21 cellular contexts compared by ENCODE assay signal in genomic region chr7:150852371-150852905, GRCh38. TPM values are rescaled to one million over a fixed set of nuclear protein-coding genes. Genes with fewer than 3 reads are reported as not detected.
DNase-seq lines count a peak whose midpoint lies in the region; ATAC-seq, FAIRE-seq and TF ChIP-seq lines count a peak whose summit lies in the region.
"Had no signal": no experiment of that assay in that cellular context is flagged by ENCODE, and none has a peak within 500 bp of the region (broad histone marks: within the 10 kb centered on the region; RNA-seq: fewer than 3 reads in every experiment).

Gene AOC1, plus strand, starts transcription at chr7:150852517. Its CDS starts 3,954 bp downstream, at chr7:150856471.

- H2BK5ac ChIP-seq in H1 (ENCODE audit: low read depth, low read length): no peak within 1 kb of the TSS

- no peak within 1 kb of the TSS for H3K23ac ChIP-seq in H1 (ENCODE audit: insufficient read length)

- no peak within 1 kb of the TSS for H2AK5ac ChIP-seq in H1 (ENCODE audit: low read depth, low read length)

- TF ChIP-seq POLR2A in H1 (IDR thresholded peaks at IDR 0.05; ENCODE audit: control extremely low read depth in 1 of 2, low read depth in 2 of 2, low read length in 2 of 2): no peak

- in situ Hi-C loops in HAP-1 (cut with MboI; ENCODE audit: low sequenced_read_pairs): no loop called here

- no peak within 1 kb of the TSS for H3K14ac ChIP-seq in H1 (ENCODE audit: insufficient read length)

- no peak within 1 kb of the TSS for H3K4me2 ChIP-seq in H1 (ENCODE audit: insufficient read depth in 1 of 2, low read depth in 2 of 2, low read length in 2 of 2)

- H3K9me3 ChIP-seq in H1 (ENCODE audit: insufficient read depth in 2 of 2, low read depth in 1 of 2, low read length in 1 of 2) (no peaks in the 10 kb centered on the region), neutrophil (no peaks in the 10 kb centered on the region), HAP-1 (no peaks in the 10 kb centered on the region)

- H3K27ac ChIP-seq in H1 (ENCODE audit: low read depth, low read length): no peak within 1 kb of the TSS; the same call in 1 of the 2 replicates
- peak within 1 kb of the TSS; percentile 51 for H3K27ac ChIP-seq in neutrophil
- H3K27ac ChIP-seq: brain microvascular endothelial cell had no signal

- peak within 1 kb of the TSS; percentile 6 for H2AFZ ChIP-seq in H1 (ENCODE audit: low read length)

- H3K18ac ChIP-seq in H1 (ENCODE audit: extremely low read depth, low read length): peak within 1 kb of the TSS; percentile 38; the same call in 1 of the 2 replicates

- no peak within 1 kb of the TSS; the same call in 1 of the 2 replicates for H4K8ac ChIP-seq in H1 (ENCODE audit: extremely low read depth, insufficient read depth, low read length)

- H2BK12ac ChIP-seq in H1 (ENCODE audit: low read depth, low read length): no peak within 1 kb of the TSS

- TF ChIP-seq CTCF in H1 (IDR thresholded peaks at IDR 0.05; ENCODE audit: control extremely low read depth in 1 of 3, insufficient read depth in 1 of 3, low read depth in 1 of 3, low read length in 3 of 3) (no peak), neutrophil (IDR thresholded peaks at IDR 0.05) (no peak)

- TF ChIP-seq EP300 in H1 (IDR thresholded peaks at IDR 0.05; ENCODE audit: borderline replicate concordance in 1 of 2, low read depth in 2 of 2, low read length in 2 of 2): no peak

- H4K20me1 ChIP-seq in H1 (replicated peaks in 1 of 2; ENCODE audit: control insufficient read depth in 1 of 2, insufficient read depth in 2 of 2, low read length in 2 of 2): no peaks in the 10 kb centered on the region

- no peak within 1 kb of the TSS for H3K4ac ChIP-seq in H1 (replicated peaks; ENCODE audit: insufficient read length, low read depth, low read length)

- no peak within 1 kb of the TSS for H2BK20ac ChIP-seq in H1 (ENCODE audit: low read length)

- no peaks in the 10 kb centered on the region for H3K23me2 ChIP-seq in H1 (ENCODE audit: low read depth, low read length)

- H3K27me3 ChIP-seq in H1 (replicated peaks in 1 of 4; ENCODE audit: control insufficient read depth in 3 of 4, extremely low read depth in 1 of 4, insufficient read depth in 3 of 4, low read length in 3 of 4) (no peaks in the 10 kb centered on the region), neutrophil (peaks cover 17% of the 10 kb centered on the region), HAP-1 (ENCODE audit: low read depth) (peaks cover 20% of the 10 kb centered on the region)
- H3K27me3 ChIP-seq: brain microvascular endothelial cell had no signal

- H3K79me1 ChIP-seq in H1 (ENCODE audit: low read depth, low read length): no peaks in the 10 kb centered on the region

- H3K4me3 ChIP-seq in H1 (ENCODE audit: extremely low read depth in 1 of 4, insufficient read depth in 2 of 4, low read depth in 3 of 4, low read length in 4 of 4) (no peak within 1 kb of the TSS), neutrophil (ENCODE audit: low read depth in 1 of 2, low read length in 1 of 2) (peak within 1 kb of the TSS in 1 of 2 experiments; percentile 25), HAP-1 (no peak within 1 kb of the TSS)

- peak; percentile 85 for DNase-seq in GF-D8 (lab: John Stamatoyannopoulos, UW)
- DNase-seq in NCI-H69 (lab: John Stamatoyannopoulos, UW): peak; percentile 54
- peak in 1 of 2 experiments; percentile 47 for DNase-seq in H1 (ENCODE audit: low read depth in 1 of 2, low spot score in 2 of 2)
- DNase-seq in NAMALWA (ENCODE audit: low spot score): no peak
- DNase-seq in HAP-1 (ENCODE audit: low spot score in 2 of 2): no peak
- DNase-seq: activated CD4-positive, alpha-beta T cell treated with anti-CD3 and anti-CD28 coated beads, Interleukin-2, amount 50 U/mL, for 1 hour; activated effector memory CD4-positive, alpha-beta T cell treated with Interleukin-2 at 50 U/mL for 16 hours; brain microvascular endothelial cell; hypothalamus; mesenchymal stem cell; NCI-H2029 treated with DMSO at 0.1 percent for 48 hours; PC-3; stimulated activated CD4-positive, alpha-beta T cell treated with anti-CD3 and anti-CD28 coated beads, Interleukin-2, amount 100 ng/mL, for 48 hours; stimulated activated naive CD4-positive, alpha-beta T cell treated with Interleukin-2 at 50 U/mL for 16 hours; T-helper 2 cell had no signal

- H3K4me1 ChIP-seq in H1 (replicated peaks in 1 of 4; ENCODE audit: control insufficient read depth in 3 of 4, insufficient read depth in 4 of 4, low read length in 3 of 4) (peaks cover 0 to 6% (median 1%) of the 10 kb centered on the region in 4 experiments; a peak in 1 of 7 replicates), neutrophil (ENCODE audit: control insufficient read depth in 1 of 2, insufficient read depth in 1 of 2, low read depth in 1 of 2, low read length in 1 of 2) (peaks cover 20% of the 10 kb centered on the region in 2 experiments), HAP-1 (no peaks in the 10 kb centered on the region)

- no peak within 1 kb of the TSS for H2BK15ac ChIP-seq in H1 (ENCODE audit: low read length)

- no peak within 1 kb of the TSS for H4K91ac ChIP-seq in H1 (replicated peaks; ENCODE audit: insufficient read length, low read length)

- CTCF ChIA-PET in H1 (lab: Charles Lee; ENCODE audit: partially characterized antibody): interaction anchor here (0.9 to 1.3 kb wide), 4 partner anchors 17 to 72 kb away, joined by 3 to 4 read pairs (median 4); no protein-coding TSS in a partner anchor

- TF ChIP-seq RAD21 in H1 (IDR thresholded peaks at IDR 0.05 in 1 of 2, conservative IDR thresholded peaks at IDR 0.05 in 1 of 2; ENCODE audit: low read depth in 2 of 2, low read length in 2 of 2): no peak

- H3K36me3 ChIP-seq in H1 (ENCODE audit: control insufficient read depth in 2 of 4, insufficient read depth in 4 of 4, low read length in 3 of 4) (no peaks in the 10 kb centered on the region), neutrophil (no peaks in the 10 kb centered on the region), HAP-1 (replicated peaks) (no peaks in the 10 kb centered on the region)
- H3K36me3 ChIP-seq: brain microvascular endothelial cell had no signal

- no peak for FAIRE-seq in H1 (lab: Jason Lieb, UNC)
- FAIRE-seq: GM18507, HepG2 had no signal

- no peaks in the 10 kb centered on the region for H3K79me2 ChIP-seq in H1 (ENCODE audit: control insufficient read depth in 1 of 2, insufficient read depth in 2 of 2, low read length in 2 of 2)

- H2BK120ac ChIP-seq in H1 (replicated peaks; ENCODE audit: low read depth, low read length): no peak within 1 kb of the TSS

- WGBS in H1 (ENCODE audit: extremely low coverage in 1 of 2, insufficient coverage in 1 of 2, insufficient read length in 1 of 2, insufficient replicate concordance in 2 of 2, low coverage in 1 of 2, low lambda C conversion rate in 2 of 2, missing lambda C conversion rate in 1 of 2), 2 experiments: 78% methylated on average over 8 of the region's 8 CpGs; no CpG with 5 or more reads in 1 of the 2 experiments

- H4K5ac ChIP-seq in H1 (ENCODE audit: insufficient read length, low read depth, low read length): no peak within 1 kb of the TSS

- H3K56ac ChIP-seq in H1 (replicated peaks; ENCODE audit: insufficient read length, low read depth, low read length): no peak within 1 kb of the TSS

- ATAC-seq in GM19328 (IDR thresholded peaks at IDR 0.05; ENCODE audit: unreplicated experiment) (no peak), HG02973 (IDR thresholded peaks at IDR 0.05; ENCODE audit: unreplicated experiment) (no peak)
- ATAC-seq: HepG2, PC-3 had no signal

- no peak within 1 kb of the TSS for H3K9ac ChIP-seq in H1 (replicated peaks in 1 of 4; ENCODE audit: extremely low read depth in 1 of 4, low read depth in 3 of 4, low read length in 3 of 4)

- POLR2A ChIA-PET in H1 (lab: Charles Lee; ENCODE audit: partially characterized antibody): no interaction called here

TF ChIP-seq in H1, 55 proteins besides CTCF, POLR2A, EP300 and RAD21:
- TF ChIP-seq NANOG (IDR thresholded peaks at IDR 0.05; ENCODE audit: insufficient read depth, low read depth, low read length, poor library complexity, severe bottlenecking): no peak
- TF ChIP-seq POU5F1 (IDR thresholded peaks at IDR 0.05; ENCODE audit: low read depth, low read length): no peak
- no peak for TF ChIP-seq SP2 (IDR thresholded peaks at IDR 0.05; ENCODE audit: low read length)
- no peak for TF ChIP-seq FOSL1 (IDR thresholded peaks at IDR 0.05; ENCODE audit: insufficient read depth, low read depth, low read length)
- no peak for TF ChIP-seq EZH2 (IDR thresholded peaks at IDR 0.05; ENCODE audit: low read depth, low read length, severe bottlenecking)
- no peak for TF ChIP-seq CTBP2 (IDR thresholded peaks at IDR 0.05; ENCODE audit: borderline replicate concordance, insufficient read depth, insufficient read length, low read length)
- TF ChIP-seq TCF12 (IDR thresholded peaks at IDR 0.05; ENCODE audit: low read depth, low read length): no peak
- no peak for TF ChIP-seq TEAD4 (IDR thresholded peaks at IDR 0.05; ENCODE audit: low read depth, low read length)
- no peak for TF ChIP-seq SIN3A (conservative IDR thresholded peaks at IDR 0.05 in 1 of 2, IDR thresholded peaks at IDR 0.05 in 1 of 2; ENCODE audit: low read depth in 1 of 2, low read length in 2 of 2)
- TF ChIP-seq PHF8 (conservative IDR thresholded peaks at IDR 0.05; ENCODE audit: low read depth, low read length): no peak
- TF ChIP-seq EGR1 (IDR thresholded peaks at IDR 0.05; ENCODE audit: borderline replicate concordance, low read depth, low read length): no peak
- no peak for TF ChIP-seq SAP30 (IDR thresholded peaks at IDR 0.05; ENCODE audit: insufficient read depth, insufficient replicate concordance, low read length)
- no peak for TF ChIP-seq CHD2 (IDR thresholded peaks at IDR 0.05; ENCODE audit: low read length)
- no peak for TF ChIP-seq BRCA1 (IDR thresholded peaks at IDR 0.05; ENCODE audit: low read depth, low read length)
- TF ChIP-seq SIRT6 (IDR thresholded peaks at IDR 0.05; ENCODE audit: low read length): no peak
- TF ChIP-seq SIX5 (IDR thresholded peaks at IDR 0.05; ENCODE audit: low read depth, low read length): no peak
- no peak for TF ChIP-seq RBBP5 (IDR thresholded peaks at IDR 0.05; ENCODE audit: borderline replicate concordance, low read depth, low read length)
- no peak for TF ChIP-seq ASH2L (IDR thresholded peaks at IDR 0.05; ENCODE audit: low read length)

RNA-seq across cellular contexts. Expression of gene AOC1, which starts in this region (rescaled TPM):
- total RNA-seq in H1 (2021; fragmentation: NEBNext Ultra II Directional; extraction: Animal tissue kit (Norgen Biotek cat#: 25700)): 0.15 and 0.48 TPM in 2 replicates
- 0.17 TPM in 2 replicates for polyA plus RNA-seq in H1 (2011; rRNA removed)
- 0.06 TPM for polyA plus RNA-seq in H1 (2011; cell fraction: cytosol; rRNA removed)
- polyA plus RNA-seq in H1 (2011; cell fraction: nucleus; rRNA removed): 0.16 TPM
- 0.17 to 0.21 TPM (median 0.21 TPM) in 3 of 4 replicates, not detected in the other for polyA plus RNA-seq in H1 (2012, experiment 1 of 2)
- polyA plus RNA-seq in H1 (2012, experiment 2 of 2): 0.20 TPM
- 0.16 TPM for polyA plus RNA-seq in H1 (2013, experiment 1 of 2)
- polyA plus RNA-seq in H1 (2013, experiment 2 of 2): 0.17 TPM
- polyA minus RNA-seq in H1 (2011; rRNA and poly(A)+ RNA removed): 0.09 TPM in 1 of 2 replicates, not detected in the other
- polyA minus RNA-seq in H1 (2011; cell fraction: cytosol; rRNA and poly(A)+ RNA removed): not detected
- polyA minus RNA-seq in H1 (2011; cell fraction: nucleus; rRNA and poly(A)+ RNA removed): 0.40 TPM
- total RNA-seq: HepG2, PC-3, pulmonary artery endothelial cell had no signal
- polyA plus RNA-seq: HepG2 had no signal

Comparison
In these comparisons a context has a peak if more than half of its experiments do, and no peak if none do; other contexts are left out.
1. DNase-seq: peak in GF-D8 (single experiment) and NCI-H69 (single experiment); none in NAMALWA (single experiment) and HAP-1 (0 of 2).